Comparison of ENCODE assay signal across 1 cellular context in the genomic region with DNA sequence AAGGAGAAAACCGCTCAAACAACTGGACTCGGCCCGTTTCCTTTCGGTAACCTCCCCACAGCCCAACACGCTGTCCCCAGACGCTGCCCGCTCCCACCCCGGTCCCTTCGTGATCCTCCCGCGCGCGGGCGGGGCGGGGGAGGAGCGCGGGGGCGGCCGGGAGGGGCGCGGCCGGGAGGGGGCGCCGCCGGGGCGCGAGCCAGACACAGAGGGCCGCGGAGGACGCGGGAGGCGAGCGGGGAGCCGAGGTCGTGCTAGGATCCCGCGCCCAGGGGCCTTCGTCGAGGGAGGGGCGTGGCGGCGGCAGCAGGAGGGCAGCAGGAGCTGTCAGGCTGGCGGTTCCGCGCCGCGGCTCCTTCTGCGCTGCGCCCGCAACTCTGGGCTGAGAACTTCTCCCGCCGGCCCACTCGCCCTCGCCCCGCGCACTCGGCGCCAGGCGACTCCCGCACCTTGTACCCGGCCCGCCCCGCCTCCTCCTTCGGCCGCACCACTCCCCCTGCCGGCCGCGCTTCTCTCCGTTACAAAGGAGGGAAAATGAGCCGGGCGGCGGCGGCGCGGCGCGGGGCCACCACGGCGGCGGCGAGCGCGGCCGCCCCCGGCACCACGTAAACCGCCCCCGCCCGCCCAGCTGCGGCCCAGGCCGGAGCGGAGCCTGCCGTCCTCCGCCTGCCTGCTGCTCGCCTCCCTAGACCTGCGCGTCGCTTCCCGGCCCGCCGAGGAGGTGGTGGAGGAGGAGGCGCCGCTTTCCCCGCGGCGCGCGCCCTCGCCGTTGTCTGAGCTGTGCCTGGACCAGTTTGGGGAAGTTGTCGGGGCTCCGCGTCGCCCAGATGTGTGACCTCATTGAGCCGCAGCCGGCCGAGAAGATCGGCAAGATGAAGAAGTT.
TF ChIP-seq lines count a peak whose summit lies in the region.

A gene (plus strand): TSS at position 521 of the 883 bp plus-strand sequence. CDS start 307 bp downstream, at position 828.

TF ChIP-seq in HepG2, 621 proteins besides CTCF, POLR2A, EP300 and RAD21 (continued from another document):
- TF ChIP-seq NFYB (CRISPR knock-in tag; IDR thresholded peaks at IDR 0.05), result no peak
- TF ChIP-seq ZNF235 (CRISPR knock-in tag; IDR thresholded peaks at IDR 0.05; ENCODE audit: borderline replicate concordance), result no peak
- no peak for TF ChIP-seq YY1 (IDR thresholded peaks at IDR 0.05; ENCODE audit: insufficient read depth, insufficient replicate concordance, low read depth, low read length)
- TF ChIP-seq ZEB1 (IDR thresholded peaks at IDR 0.05; ENCODE audit: insufficient replicate concordance, low read depth), result no peak
- no peak for TF ChIP-seq ZNF790 (CRISPR knock-in tag; IDR thresholded peaks at IDR 0.05; ENCODE audit: borderline replicate concordance)
- no peak for TF ChIP-seq ZNF546 (CRISPR knock-in tag; conservative IDR thresholded peaks at IDR 0.05)
- TF ChIP-seq, protein P1, sequence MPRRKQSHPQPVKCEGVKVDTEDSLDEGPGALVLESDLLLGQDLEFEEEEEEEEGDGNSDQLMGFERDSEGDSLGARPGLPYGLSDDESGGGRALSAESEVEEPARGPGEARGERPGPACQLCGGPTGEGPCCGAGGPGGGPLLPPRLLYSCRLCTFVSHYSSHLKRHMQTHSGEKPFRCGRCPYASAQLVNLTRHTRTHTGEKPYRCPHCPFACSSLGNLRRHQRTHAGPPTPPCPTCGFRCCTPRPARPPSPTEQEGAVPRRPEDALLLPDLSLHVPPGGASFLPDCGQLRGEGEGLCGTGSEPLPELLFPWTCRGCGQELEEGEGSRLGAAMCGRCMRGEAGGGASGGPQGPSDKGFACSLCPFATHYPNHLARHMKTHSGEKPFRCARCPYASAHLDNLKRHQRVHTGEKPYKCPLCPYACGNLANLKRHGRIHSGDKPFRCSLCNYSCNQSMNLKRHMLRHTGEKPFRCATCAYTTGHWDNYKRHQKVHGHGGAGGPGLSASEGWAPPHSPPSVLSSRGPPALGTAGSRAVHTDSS (CRISPR knock-in tag; conservative IDR thresholded peaks at IDR 0.05), result no peak
- TF ChIP-seq, protein P2, sequence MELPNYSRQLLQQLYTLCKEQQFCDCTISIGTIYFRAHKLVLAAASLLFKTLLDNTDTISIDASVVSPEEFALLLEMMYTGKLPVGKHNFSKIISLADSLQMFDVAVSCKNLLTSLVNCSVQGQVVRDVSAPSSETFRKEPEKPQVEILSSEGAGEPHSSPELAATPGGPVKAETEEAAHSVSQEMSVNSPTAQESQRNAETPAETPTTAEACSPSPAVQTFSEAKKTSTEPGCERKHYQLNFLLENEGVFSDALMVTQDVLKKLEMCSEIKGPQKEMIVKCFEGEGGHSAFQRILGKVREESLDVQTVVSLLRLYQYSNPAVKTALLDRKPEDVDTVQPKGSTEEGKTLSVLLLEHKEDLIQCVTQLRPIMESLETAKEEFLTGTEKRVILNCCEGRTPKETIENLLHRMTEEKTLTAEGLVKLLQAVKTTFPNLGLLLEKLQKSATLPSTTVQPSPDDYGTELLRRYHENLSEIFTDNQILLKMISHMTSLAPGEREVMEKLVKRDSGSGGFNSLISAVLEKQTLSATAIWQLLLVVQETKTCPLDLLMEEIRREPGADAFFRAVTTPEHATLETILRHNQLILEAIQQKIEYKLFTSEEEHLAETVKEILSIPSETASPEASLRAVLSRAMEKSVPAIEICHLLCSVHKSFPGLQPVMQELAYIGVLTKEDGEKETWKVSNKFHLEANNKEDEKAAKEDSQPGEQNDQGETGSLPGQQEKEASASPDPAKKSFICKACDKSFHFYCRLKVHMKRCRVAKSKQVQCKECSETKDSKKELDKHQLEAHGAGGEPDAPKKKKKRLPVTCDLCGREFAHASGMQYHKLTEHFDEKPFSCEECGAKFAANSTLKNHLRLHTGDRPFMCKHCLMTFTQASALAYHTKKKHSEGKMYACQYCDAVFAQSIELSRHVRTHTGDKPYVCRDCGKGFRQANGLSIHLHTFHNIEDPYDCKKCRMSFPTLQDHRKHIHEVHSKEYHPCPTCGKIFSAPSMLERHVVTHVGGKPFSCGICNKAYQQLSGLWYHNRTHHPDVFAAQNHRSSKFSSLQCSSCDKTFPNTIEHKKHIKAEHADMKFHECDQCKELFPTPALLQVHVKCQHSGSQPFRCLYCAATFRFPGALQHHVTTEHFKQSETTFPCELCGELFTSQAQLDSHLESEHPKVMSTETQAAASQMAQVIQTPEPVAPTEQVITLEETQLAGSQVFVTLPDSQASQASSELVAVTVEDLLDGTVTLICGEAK (IDR thresholded peaks at IDR 0.05), result no peak
- TF ChIP-seq, protein P2 (CRISPR knock-in tag; IDR thresholded peaks at IDR 0.05), result no peak
- no peak for TF ChIP-seq ZNF24 (IDR thresholded peaks at IDR 0.05)
- TF ChIP-seq ZNF282 (IDR thresholded peaks at IDR 0.05; ENCODE audit: partially characterized antibody), result no peak
- TF ChIP-seq, protein P3, sequence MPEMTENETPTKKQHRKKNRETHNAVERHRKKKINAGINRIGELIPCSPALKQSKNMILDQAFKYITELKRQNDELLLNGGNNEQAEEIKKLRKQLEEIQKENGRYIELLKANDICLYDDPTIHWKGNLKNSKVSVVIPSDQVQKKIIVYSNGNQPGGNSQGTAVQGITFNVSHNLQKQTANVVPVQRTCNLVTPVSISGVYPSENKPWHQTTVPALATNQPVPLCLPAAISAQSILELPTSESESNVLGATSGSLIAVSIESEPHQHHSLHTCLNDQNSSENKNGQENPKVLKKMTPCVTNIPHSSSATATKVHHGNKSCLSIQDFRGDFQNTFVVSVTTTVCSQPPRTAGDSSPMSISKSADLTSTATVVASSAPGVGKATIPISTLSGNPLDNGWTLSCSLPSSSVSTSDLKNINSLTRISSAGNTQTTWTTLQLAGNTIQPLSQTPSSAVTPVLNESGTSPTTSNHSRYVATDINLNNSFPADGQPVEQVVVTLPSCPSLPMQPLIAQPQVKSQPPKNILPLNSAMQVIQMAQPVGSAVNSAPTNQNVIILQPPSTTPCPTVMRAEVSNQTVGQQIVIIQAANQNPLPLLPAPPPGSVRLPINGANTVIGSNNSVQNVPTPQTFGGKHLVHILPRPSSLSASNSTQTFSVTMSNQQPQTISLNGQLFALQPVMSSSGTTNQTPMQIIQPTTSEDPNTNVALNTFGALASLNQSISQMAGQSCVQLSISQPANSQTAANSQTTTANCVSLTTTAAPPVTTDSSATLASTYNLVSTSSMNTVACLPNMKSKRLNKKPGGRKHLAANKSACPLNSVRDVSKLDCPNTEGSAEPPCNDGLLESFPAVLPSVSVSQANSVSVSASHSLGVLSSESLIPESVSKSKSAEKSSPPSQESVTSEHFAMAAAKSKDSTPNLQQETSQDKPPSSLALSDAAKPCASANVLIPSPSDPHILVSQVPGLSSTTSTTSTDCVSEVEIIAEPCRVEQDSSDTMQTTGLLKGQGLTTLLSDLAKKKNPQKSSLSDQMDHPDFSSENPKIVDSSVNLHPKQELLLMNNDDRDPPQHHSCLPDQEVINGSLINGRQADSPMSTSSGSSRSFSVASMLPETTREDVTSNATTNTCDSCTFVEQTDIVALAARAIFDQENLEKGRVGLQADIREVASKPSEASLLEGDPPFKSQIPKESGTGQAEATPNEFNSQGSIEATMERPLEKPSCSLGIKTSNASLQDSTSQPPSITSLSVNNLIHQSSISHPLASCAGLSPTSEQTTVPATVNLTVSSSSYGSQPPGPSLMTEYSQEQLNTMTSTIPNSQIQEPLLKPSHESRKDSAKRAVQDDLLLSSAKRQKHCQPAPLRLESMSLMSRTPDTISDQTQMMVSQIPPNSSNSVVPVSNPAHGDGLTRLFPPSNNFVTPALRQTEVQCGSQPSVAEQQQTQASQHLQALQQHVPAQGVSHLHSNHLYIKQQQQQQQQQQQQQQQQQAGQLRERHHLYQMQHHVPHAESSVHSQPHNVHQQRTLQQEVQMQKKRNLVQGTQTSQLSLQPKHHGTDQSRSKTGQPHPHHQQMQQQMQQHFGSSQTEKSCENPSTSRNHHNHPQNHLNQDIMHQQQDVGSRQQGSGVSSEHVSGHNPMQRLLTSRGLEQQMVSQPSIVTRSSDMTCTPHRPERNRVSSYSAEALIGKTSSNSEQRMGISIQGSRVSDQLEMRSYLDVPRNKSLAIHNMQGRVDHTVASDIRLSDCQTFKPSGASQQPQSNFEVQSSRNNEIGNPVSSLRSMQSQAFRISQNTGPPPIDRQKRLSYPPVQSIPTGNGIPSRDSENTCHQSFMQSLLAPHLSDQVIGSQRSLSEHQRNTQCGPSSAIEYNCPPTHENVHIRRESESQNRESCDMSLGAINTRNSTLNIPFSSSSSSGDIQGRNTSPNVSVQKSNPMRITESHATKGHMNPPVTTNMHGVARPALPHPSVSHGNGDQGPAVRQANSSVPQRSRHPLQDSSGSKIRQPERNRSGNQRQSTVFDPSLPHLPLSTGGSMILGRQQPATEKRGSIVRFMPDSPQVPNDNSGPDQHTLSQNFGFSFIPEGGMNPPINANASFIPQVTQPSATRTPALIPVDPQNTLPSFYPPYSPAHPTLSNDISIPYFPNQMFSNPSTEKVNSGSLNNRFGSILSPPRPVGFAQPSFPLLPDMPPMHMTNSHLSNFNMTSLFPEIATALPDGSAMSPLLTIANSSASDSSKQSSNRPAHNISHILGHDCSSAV (CRISPR knock-in tag; IDR thresholded peaks at IDR 0.05; ENCODE audit: borderline replicate concordance), result no peak
- no peak for TF ChIP-seq SAFB2 (CRISPR knock-in tag; IDR thresholded peaks at IDR 0.05; ENCODE audit: borderline replicate concordance, low read depth)
- peak; percentile 44 for TF ChIP-seq SKI (IDR thresholded peaks at IDR 0.05; ENCODE audit: partially characterized antibody)
- no peak for TF ChIP-seq ZKSCAN5 (CRISPR knock-in tag; IDR thresholded peaks at IDR 0.05)
- TF ChIP-seq, protein P4, sequence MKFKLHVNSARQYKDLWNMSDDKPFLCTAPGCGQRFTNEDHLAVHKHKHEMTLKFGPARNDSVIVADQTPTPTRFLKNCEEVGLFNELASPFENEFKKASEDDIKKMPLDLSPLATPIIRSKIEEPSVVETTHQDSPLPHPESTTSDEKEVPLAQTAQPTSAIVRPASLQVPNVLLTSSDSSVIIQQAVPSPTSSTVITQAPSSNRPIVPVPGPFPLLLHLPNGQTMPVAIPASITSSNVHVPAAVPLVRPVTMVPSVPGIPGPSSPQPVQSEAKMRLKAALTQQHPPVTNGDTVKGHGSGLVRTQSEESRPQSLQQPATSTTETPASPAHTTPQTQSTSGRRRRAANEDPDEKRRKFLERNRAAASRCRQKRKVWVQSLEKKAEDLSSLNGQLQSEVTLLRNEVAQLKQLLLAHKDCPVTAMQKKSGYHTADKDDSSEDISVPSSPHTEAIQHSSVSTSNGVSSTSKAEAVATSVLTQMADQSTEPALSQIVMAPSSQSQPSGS (CRISPR knock-in tag; IDR thresholded peaks at IDR 0.05), result no peak
- no peak for TF ChIP-seq ZNF12 (CRISPR knock-in tag; IDR thresholded peaks at IDR 0.05)
- no peak for TF ChIP-seq BRCA1 (CRISPR knock-in tag; IDR thresholded peaks at IDR 0.05)
- no peak for TF ChIP-seq ZNF773 (CRISPR knock-in tag; IDR thresholded peaks at IDR 0.05; ENCODE audit: borderline replicate concordance)
- TF ChIP-seq, protein P5, sequence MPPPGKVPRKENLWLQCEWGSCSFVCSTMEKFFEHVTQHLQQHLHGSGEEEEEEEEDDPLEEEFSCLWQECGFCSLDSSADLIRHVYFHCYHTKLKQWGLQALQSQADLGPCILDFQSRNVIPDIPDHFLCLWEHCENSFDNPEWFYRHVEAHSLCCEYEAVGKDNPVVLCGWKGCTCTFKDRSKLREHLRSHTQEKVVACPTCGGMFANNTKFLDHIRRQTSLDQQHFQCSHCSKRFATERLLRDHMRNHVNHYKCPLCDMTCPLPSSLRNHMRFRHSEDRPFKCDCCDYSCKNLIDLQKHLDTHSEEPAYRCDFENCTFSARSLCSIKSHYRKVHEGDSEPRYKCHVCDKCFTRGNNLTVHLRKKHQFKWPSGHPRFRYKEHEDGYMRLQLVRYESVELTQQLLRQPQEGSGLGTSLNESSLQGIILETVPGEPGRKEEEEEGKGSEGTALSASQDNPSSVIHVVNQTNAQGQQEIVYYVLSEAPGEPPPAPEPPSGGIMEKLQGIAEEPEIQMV (CRISPR knock-in tag; IDR thresholded peaks at IDR 0.05; ENCODE audit: low read depth), result no peak
- TF ChIP-seq SOX5 (CRISPR knock-in tag; IDR thresholded peaks at IDR 0.05; ENCODE audit: borderline replicate concordance), result no peak
- TF ChIP-seq ZNF335 (CRISPR knock-in tag; IDR thresholded peaks at IDR 0.05), result no peak
- no peak for TF ChIP-seq ZNF558 (CRISPR knock-in tag; IDR thresholded peaks at IDR 0.05; ENCODE audit: borderline replicate concordance)
- TF ChIP-seq ZNF552 (CRISPR knock-in tag; IDR thresholded peaks at IDR 0.05; ENCODE audit: borderline replicate concordance), result no peak
- TF ChIP-seq KDM6A (CRISPR knock-in tag; IDR thresholded peaks at IDR 0.05; ENCODE audit: low read depth), result no peak
